ENCODE assay signal across 19 cellular contexts in the genomic region with DNA sequence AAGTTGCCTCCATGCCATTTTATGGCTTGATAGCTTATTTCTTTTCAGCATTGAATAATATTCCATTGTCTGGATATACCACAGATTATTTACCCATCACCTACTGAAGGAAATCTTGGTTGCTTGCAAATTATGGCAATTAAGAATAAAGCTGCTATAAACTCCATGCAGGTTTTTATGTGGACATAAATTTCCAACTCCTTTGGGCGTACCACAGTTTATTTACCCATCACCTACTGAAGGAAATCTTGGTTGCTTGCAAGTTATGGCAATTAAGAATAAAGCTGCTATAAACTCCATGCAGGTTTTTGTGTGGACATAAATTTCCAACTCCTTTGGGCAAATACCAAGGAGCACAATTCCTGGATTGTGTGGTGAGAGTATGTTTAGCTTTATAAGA. TPM values are rescaled to one million over a fixed set of nuclear protein-coding genes. Genes with fewer than 3 reads are reported as not detected.
"Had no signal": no experiment of that assay in that cellular context is flagged by ENCODE, and none has a peak within 500 bp of the region (broad histone marks: within the 10 kb centered on the region; RNA-seq: fewer than 3 reads in every experiment).

No MANE protein-coding gene starts in this region.

- DNase-seq: cortex of kidney; effector CD8-positive, alpha-beta T cell; foreskin keratinocyte; heart left ventricle; hypothalamus; immature natural killer cell; islet precursor cell; kidney; kidney glomerular epithelial cell; left lung; left ventricle myocardium superior; lower lobe of right lung; mesenchymal stem cell had no signal

- H3K36me3 Mint-ChIP-seq: immature natural killer cell, mesothelial cell of epicardium had no signal

- H3K4me3 Mint-ChIP-seq: dendritic cell treated with granulocyte-macrophage colony-stimulating factor and Interleukin-4, amounts not matched to agents 40 ng/mL and 50 ng/mL, for 4 days; immature natural killer cell; mesothelial cell of epicardium had no signal

- H3K4me3 ChIP-seq: esophagus muscularis mucosa, gastroesophageal sphincter, heart left ventricle, hepatocyte, left lung, lower lobe of right lung had no signal

- H3K9me3 ChIP-seq: esophagus muscularis mucosa, gastroesophageal sphincter, heart left ventricle, left lung, lower lobe of right lung had no signal

- H3K4me1 ChIP-seq: foreskin keratinocyte had no signal

- ATAC-seq: foreskin keratinocyte, gastroesophageal sphincter, heart left ventricle, left lung, left ventricle myocardium superior, lower lobe of right lung had no signal

- H3K27ac Mint-ChIP-seq: dendritic cell treated with granulocyte-macrophage colony-stimulating factor and Interleukin-4, amounts not matched to agents 40 ng/mL and 50 ng/mL, for 4 days; immature natural killer cell; mesothelial cell of epicardium had no signal

- H3K27ac ChIP-seq: esophagus muscularis mucosa, foreskin keratinocyte, gastroesophageal sphincter, heart left ventricle, hepatocyte, left lung, lower lobe of right lung had no signal

- H3K36me3 ChIP-seq: esophagus muscularis mucosa, gastroesophageal sphincter, heart left ventricle, left lung, lower lobe of right lung had no signal

- H3K9me3 Mint-ChIP-seq: dendritic cell treated with granulocyte-macrophage colony-stimulating factor and Interleukin-4, amounts not matched to agents 40 ng/mL and 50 ng/mL, for 4 days; mesothelial cell of epicardium had no signal

RNA-seq across cellular contexts. Expression of a gene that starts 32.0 kb away (rescaled TPM):
- total RNA-seq: endothelial cell of umbilical vein had no signal
